In the genomic region with DNA sequence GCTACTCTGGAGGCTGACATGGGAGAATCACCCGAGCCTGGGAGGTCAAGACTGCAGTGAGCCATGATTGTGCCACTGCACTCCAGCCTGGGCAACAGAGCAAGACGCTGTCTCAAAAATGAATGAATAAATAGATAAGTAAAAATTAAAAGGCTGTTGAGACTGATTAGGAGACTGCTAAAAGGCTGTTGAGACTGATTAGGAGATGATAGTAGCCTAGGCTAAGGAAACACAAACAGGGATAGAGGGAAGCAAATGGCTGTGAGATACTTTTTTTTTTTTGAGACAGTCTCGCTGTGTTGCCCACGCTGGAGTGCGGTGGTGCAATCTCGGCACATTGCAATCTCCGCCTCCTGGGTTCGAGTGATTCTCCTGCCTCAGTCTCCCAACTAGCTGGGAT, we compare ENCODE assay signal across 19 cellular contexts. TPM values are rescaled to one million over a fixed set of nuclear protein-coding genes. Genes with fewer than 3 reads are reported as not detected.
DNase-seq lines count a peak whose midpoint lies in the region; ATAC-seq and TF ChIP-seq lines count a peak whose summit lies in the region.
"Had no signal": no experiment of that assay in that cellular context is flagged by ENCODE, and none has a peak within 500 bp of the region (broad histone marks: within the 10 kb centered on the region; RNA-seq: fewer than 3 reads in every experiment).

No MANE protein-coding gene starts in this region.

- no peaks in the 10 kb centered on the region for H3K4me1 ChIP-seq in heart left ventricle
- H3K4me1 ChIP-seq: A549, Caco-2, HAP-1 had no signal

- intact Hi-C loops in heart left ventricle (cut with DNase I) = no loop called here

- H3K4me3 ChIP-seq in heart left ventricle = no peak overlapping the region
- H3K4me3 ChIP-seq: A549, HAP-1 had no signal

- peaks cover 0 to 98% (median 94%) of the 10 kb centered on the region in 9 donors for H3K36me3 ChIP-seq in heart left ventricle

- H3K27ac Mint-ChIP-seq in activated naive CD8-positive, alpha-beta T cell = peak overlapping the region; percentile 34
- no peak overlapping the region for H3K27ac Mint-ChIP-seq in activated naive CD8-positive, alpha-beta T cell treated with anti-CD3 and anti-CD28 coated beads, Interleukin-2, amount 50 U/mL, for 24 hours
- H3K27ac Mint-ChIP-seq in central memory CD8-positive, alpha-beta T cell (ENCODE audit: low read depth) = peak overlapping the region; percentile 14
- H3K27ac Mint-ChIP-seq in nephron progenitor cell = peak overlapping the region; percentile 75
- H3K27ac Mint-ChIP-seq: CD8-positive, alpha-beta T cell; HFFc6 had no signal

- no peak for ATAC-seq in activated naive CD8-positive, alpha-beta T cell treated with anti-CD3 and anti-CD28 coated beads, Interleukin-2, amount 50 U/mL, for 24 hours
- no peak for ATAC-seq in central memory CD8-positive, alpha-beta T cell (replicated peaks; ENCODE audit: extremely low read depth, poor library complexity, severe bottlenecking)
- ATAC-seq in heart left ventricle = no peak
- no peak for ATAC-seq in GM19023 (IDR thresholded peaks at IDR 0.05; ENCODE audit: unreplicated experiment)
- ATAC-seq: A549; CD8-positive, alpha-beta T cell had no signal

- no peak overlapping the region for H3K27ac ChIP-seq in heart left ventricle
- H3K27ac ChIP-seq: A549 had no signal

- DNase-seq in activated naive CD8-positive, alpha-beta T cell treated with anti-CD3 and anti-CD28 coated beads, Interleukin-2, amount 50 U/mL, for 24 hours = no peak
- no peak for DNase-seq in central memory CD8-positive, alpha-beta T cell (ENCODE audit: low spot score in 2 of 2)
- DNase-seq in nephron progenitor cell (no peak), heart left ventricle (no peak), GM19238 (ENCODE audit: insufficient read length, low spot score) (no peak)
- DNase-seq: 8988T; ACHN; AML-193; C1 segment of cervical spinal cord; Caco-2; CD8-positive, alpha-beta T cell; DMS153; DND-41; GOT3; HFFc6 had no signal

- H3K27me3 Mint-ChIP-seq in activated naive CD8-positive, alpha-beta T cell = no peaks in the 10 kb centered on the region
- H3K27me3 Mint-ChIP-seq in activated naive CD8-positive, alpha-beta T cell treated with anti-CD3 and anti-CD28 coated beads, Interleukin-2, amount 50 U/mL, for 24 hours = no peaks in the 10 kb centered on the region
- no peaks in the 10 kb centered on the region for H3K27me3 Mint-ChIP-seq in central memory CD8-positive, alpha-beta T cell
- no peaks in the 10 kb centered on the region for H3K27me3 Mint-ChIP-seq in nephron progenitor cell (ENCODE audit: low read depth, poor library complexity)

- WGBS in heart left ventricle, 4 donors = 91 to 95% (median 94%) methylated on average over 8 of the region's 8 CpGs

- H3K9me3 ChIP-seq in heart left ventricle = no peaks in the 10 kb centered on the region
- H3K9me3 ChIP-seq: A549, Caco-2, HAP-1 had no signal

- peaks cover 11% of the 10 kb centered on the region for H3K36me3 Mint-ChIP-seq in activated naive CD8-positive, alpha-beta T cell
- peaks cover 20% of the 10 kb centered on the region for H3K36me3 Mint-ChIP-seq in activated naive CD8-positive, alpha-beta T cell treated with anti-CD3 and anti-CD28 coated beads, Interleukin-2, amount 50 U/mL, for 24 hours (ENCODE audit: low read depth)
- peaks cover 47% of the 10 kb centered on the region for H3K36me3 Mint-ChIP-seq in central memory CD8-positive, alpha-beta T cell (ENCODE audit: insufficient read depth)
- peaks cover 82% of the 10 kb centered on the region for H3K36me3 Mint-ChIP-seq in nephron progenitor cell (ENCODE audit: low read depth)

- TF ChIP-seq CTCF in nephron progenitor cell (IDR thresholded peaks at IDR 0.05) (no peak), heart left ventricle (IDR thresholded peaks at IDR 0.05) (no peak)

- H3K4me1 Mint-ChIP-seq in activated naive CD8-positive, alpha-beta T cell (ENCODE audit: low read depth) = no peaks in the 10 kb centered on the region
- H3K4me1 Mint-ChIP-seq in activated naive CD8-positive, alpha-beta T cell treated with anti-CD3 and anti-CD28 coated beads, Interleukin-2, amount 50 U/mL, for 24 hours = no peaks in the 10 kb centered on the region
- H3K4me1 Mint-ChIP-seq in central memory CD8-positive, alpha-beta T cell = no peaks in the 10 kb centered on the region
- peaks cover 4% of the 10 kb centered on the region for H3K4me1 Mint-ChIP-seq in nephron progenitor cell

- H3K4me3 Mint-ChIP-seq in activated naive CD8-positive, alpha-beta T cell = no peak overlapping the region
- H3K4me3 Mint-ChIP-seq in activated naive CD8-positive, alpha-beta T cell treated with anti-CD3 and anti-CD28 coated beads, Interleukin-2, amount 50 U/mL, for 24 hours = no peak overlapping the region
- no peak overlapping the region for H3K4me3 Mint-ChIP-seq in central memory CD8-positive, alpha-beta T cell
- no peak overlapping the region for H3K4me3 Mint-ChIP-seq in nephron progenitor cell
- H3K4me3 Mint-ChIP-seq: CD8-positive, alpha-beta T cell; HFFc6 had no signal

- TF ChIP-seq POLR2A in heart left ventricle (IDR thresholded peaks at IDR 0.05) = no peak

- no peaks in the 10 kb centered on the region for H3K9me3 Mint-ChIP-seq in activated naive CD8-positive, alpha-beta T cell (ENCODE audit: low read depth)
- H3K9me3 Mint-ChIP-seq in activated naive CD8-positive, alpha-beta T cell treated with anti-CD3 and anti-CD28 coated beads, Interleukin-2, amount 50 U/mL, for 24 hours = no peaks in the 10 kb centered on the region
- H3K9me3 Mint-ChIP-seq in central memory CD8-positive, alpha-beta T cell = no peaks in the 10 kb centered on the region
- H3K9me3 Mint-ChIP-seq in nephron progenitor cell = no peaks in the 10 kb centered on the region
- H3K9me3 Mint-ChIP-seq: CD8-positive, alpha-beta T cell; HFFc6 had no signal

- H3K27me3 ChIP-seq in heart left ventricle = no peaks in the 10 kb centered on the region

RNA-seq across cellular contexts. Expression of a gene that starts 28.4 kb away (rescaled TPM):
- total RNA-seq in heart left ventricle = 10 to 100 TPM in 8 of 9 donors, 1 to 10 TPM in 1; 6.6 to 24.7 (median 16.6) TPM
- polyA plus RNA-seq in heart left ventricle = 10 to 100 TPM in 1 of 2 donors, 1 to 10 TPM in 1; 6.2 to 16.0 TPM

RNA-seq across cellular contexts. Expression of a gene that starts 28.6 kb away (rescaled TPM):
- total RNA-seq in heart left ventricle = 1 to 10 TPM in 1 of 9 donors, under 1 TPM in 5, not detected in 3; 0.09 to 1.4 (median 0.16) TPM
- polyA plus RNA-seq in heart left ventricle = under 1 TPM in 1 of 2 donors, not detected in 1; 0.35 TPM
